Comparison of ENCODE assay signal across 18 cellular contexts in the genomic region with DNA sequence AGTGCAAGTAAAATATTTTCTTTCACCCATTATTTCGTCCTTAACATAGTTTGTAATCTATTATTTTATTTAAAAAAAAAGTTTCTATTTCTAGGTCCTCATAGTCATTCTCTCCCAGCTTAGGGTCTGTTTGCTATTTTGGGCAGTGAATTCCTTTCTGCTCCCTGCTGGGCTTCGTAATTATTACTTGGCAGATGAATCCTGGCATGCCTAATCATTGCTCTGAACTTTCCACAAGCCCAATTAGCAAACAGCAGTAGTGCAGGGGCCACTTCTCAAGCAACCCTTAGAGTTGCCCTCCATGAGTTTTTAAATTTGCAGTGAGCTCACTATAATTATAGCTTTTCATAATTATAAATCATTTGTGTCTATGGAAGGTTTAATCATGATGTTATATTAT.
"Had no signal": no experiment of that assay in that cellular context is flagged by ENCODE, and none has a peak within 500 bp of the region (broad histone marks: within the 10 kb centered on the region; RNA-seq: fewer than 3 reads in every experiment).

No MANE protein-coding gene starts in this region.

- DNase-seq: activated CD4-positive, alpha-beta memory T cell treated with anti-CD3 and anti-CD28 coated beads, Interleukin-2, amount 10 ng/mL, durations not matched to agents 7 days and 5 days; activated CD4-positive, alpha-beta T cell treated with anti-CD3 and anti-CD28 coated beads, Interleukin-2, amount 10 ng/mL, durations not matched to agents 24 days and 14 days; activated effector memory CD4-positive, alpha-beta T cell treated with Interleukin-2 at 50 U/mL for 16 hours; activated naive CD4-positive, alpha-beta T cell treated with anti-CD3 and anti-CD28 coated beads for 36 hours; activated T-cell treated with anti-CD3 and anti-CD28 coated beads, Interleukin-2, amount 50 U/mL, for 72 hours; cortex of kidney; kidney; naive thymus-derived CD8-positive, alpha-beta T cell; stimulated activated CD4-positive, alpha-beta T cell treated with anti-CD3 and anti-CD28 coated beads, Interleukin-12 subunit alpha, Interleukin-12 subunit beta, amount 100 ng/mL, for 4 hours; stimulated activated CD4-positive, alpha-beta T cell treated with anti-CD3 and anti-CD28 coated beads, Interleukin-4, amount 100 ng/mL, for 4 hours; stimulated activated naive CD8-positive, alpha-beta T cell treated with anti-CD3 and anti-CD28 coated beads, Interleukin-15, amount 100 ng/mL, for 72 hours had no signal

- ATAC-seq: activated CD4-positive, CD25-positive, alpha-beta regulatory T cell treated with anti-CD3 and anti-CD28 coated beads, Interleukin-2, amount 50 U/mL, for 24 hours; activated T-cell treated with anti-CD3 and anti-CD28 coated beads, Interleukin-2, amount 50 U/mL, for 72 hours; left lobe of liver; naive thymus-derived CD8-positive, alpha-beta T cell; stimulated activated naive CD8-positive, alpha-beta T cell treated with anti-CD3 and anti-CD28 coated beads, Interleukin-15, amount 100 ng/mL, for 72 hours had no signal

- H3K9me3 ChIP-seq: right atrium auricular region, suprapubic skin, tibial nerve had no signal

- H3K4me3 ChIP-seq: right atrium auricular region, suprapubic skin, tibial nerve had no signal

- H3K4me1 ChIP-seq: right atrium auricular region, suprapubic skin, tibial nerve had no signal

- H3K27ac ChIP-seq: epithelial cell of prostate, right atrium auricular region, suprapubic skin, tibial nerve, VCaP had no signal

- H3K27me3 ChIP-seq: right atrium auricular region, suprapubic skin, tibial nerve had no signal
